ENCODE assay signal across 8 cellular contexts in genomic region chr16:67277999-67278772, GRCh38. TPM values are rescaled to one million over a fixed set of nuclear protein-coding genes. Genes with fewer than 3 reads are reported as not detected.
DNase-seq lines count a peak whose midpoint lies in the region; ATAC-seq and TF ChIP-seq lines count a peak whose summit lies in the region.

No MANE protein-coding gene starts in this region.

- no peak for TF ChIP-seq CTCF in GM20000 (IDR thresholded peaks at IDR 0.05; ENCODE audit: extremely low read depth, missing control alignments)

- no peaks in the 10 kb centered on the region for H3K9me3 Mint-ChIP-seq in natural killer cell treated with Interleukin-12 subunit alpha and Interleukin-12 subunit beta and Interleukin-15 and Interleukin-18, amount 100 ng/mL, for 72 hours

- no peaks in the 10 kb centered on the region for H3K9me3 ChIP-seq in effector memory CD4-positive, alpha-beta T cell (ENCODE audit: control insufficient read depth, low read length)

- H3K27ac ChIP-seq in effector memory CD4-positive, alpha-beta T cell (ENCODE audit: insufficient read depth, low read length, poor library complexity, severe bottlenecking) = peak overlapping the region; percentile 32

- H3K27me3 ChIP-seq in effector memory CD4-positive, alpha-beta T cell (replicated peaks; ENCODE audit: control insufficient read depth, insufficient read depth, low read length, poor library complexity, severe bottlenecking) = no peaks in the 10 kb centered on the region

- in situ Hi-C loops in G401 (cut with HindIII; ENCODE audit: low sequenced_read_pairs) = no loop called here

- DNase-seq in GM03348 (ENCODE audit: low spot score) = peak; percentile 75
- DNase-seq in NCI-H460 (ENCODE audit: extremely low read depth, low read depth) = peak; percentile 26
- DNase-seq in effector memory CD4-positive, alpha-beta T cell = no peak
- DNase-seq in natural killer cell treated with Interleukin-12 subunit alpha and Interleukin-12 subunit beta and Interleukin-15 and Interleukin-18, amount 100 ng/mL, for 72 hours (ENCODE audit: low spot score) = no peak
- no peak for DNase-seq in GM20000 (ENCODE audit: low spot score)
- no peak for DNase-seq in G401 (ENCODE audit: low spot score)
- DNase-seq in OCI-M1 (lab: John Stamatoyannopoulos, UW) = no peak

- ATAC-seq in natural killer cell treated with Interleukin-12 subunit alpha and Interleukin-12 subunit beta and Interleukin-15 and Interleukin-18, amount 100 ng/mL, for 72 hours = no peak
- ATAC-seq in HG03521 (IDR thresholded peaks at IDR 0.05; ENCODE audit: unreplicated experiment) = no peak

- peaks cover 5% of the 10 kb centered on the region for H3K36me3 Mint-ChIP-seq in natural killer cell treated with Interleukin-12 subunit alpha and Interleukin-12 subunit beta and Interleukin-15 and Interleukin-18, amount 100 ng/mL, for 72 hours

- H3K4me3 Mint-ChIP-seq in natural killer cell treated with Interleukin-12 subunit alpha and Interleukin-12 subunit beta and Interleukin-15 and Interleukin-18, amount 100 ng/mL, for 72 hours = peak overlapping the region; percentile 76

- peak overlapping the region; percentile 58 to 77 for H3K27ac Mint-ChIP-seq in natural killer cell treated with Interleukin-12 subunit alpha and Interleukin-12 subunit beta and Interleukin-15 and Interleukin-18, amount 100 ng/mL, for 72 hours

- peaks cover 3% of the 10 kb centered on the region for H3K36me3 ChIP-seq in effector memory CD4-positive, alpha-beta T cell (ENCODE audit: control insufficient read depth, insufficient read depth, low read length)

- no peaks in the 10 kb centered on the region for H3K27me3 Mint-ChIP-seq in natural killer cell treated with Interleukin-12 subunit alpha and Interleukin-12 subunit beta and Interleukin-15 and Interleukin-18, amount 100 ng/mL, for 72 hours

- H3K4me3 ChIP-seq in effector memory CD4-positive, alpha-beta T cell (ENCODE audit: insufficient read depth, low read depth, low read length, poor library complexity, severe bottlenecking) = peak overlapping the region; percentile 67

- peaks cover 12 to 16% of the 10 kb centered on the region in 2 donors for H3K4me1 Mint-ChIP-seq in natural killer cell treated with Interleukin-12 subunit alpha and Interleukin-12 subunit beta and Interleukin-15 and Interleukin-18, amount 100 ng/mL, for 72 hours (ENCODE audit: low read depth in 2 of 2)

- peaks cover 10% of the 10 kb centered on the region for H3K4me1 ChIP-seq in effector memory CD4-positive, alpha-beta T cell (ENCODE audit: control insufficient read depth, insufficient read depth, low read length, poor library complexity, severe bottlenecking)

RNA-seq across cellular contexts. Expression of gene PLEKHG4, which starts 1.1 kb away (rescaled TPM):
- 7.1 and 9.1 TPM in 2 replicates for total RNA-seq in NCI-H460 (2014; rRNA removed; shearing (Covaris generic))
- polyA plus RNA-seq in NCI-H460 (2014; cell fraction: nucleus; rRNA removed) = 60.7 and 127 TPM in 2 replicates
- 1 to 10 TPM; 5.8 to 8.7 TPM for total RNA-seq in natural killer cell treated with Interleukin-12 subunit alpha and Interleukin-12 subunit beta and Interleukin-15 and Interleukin-18, amount 100 ng/mL, for 72 hours
- 15.7 and 27.0 TPM in 2 replicates for total RNA-seq in G401 (2014; rRNA removed; shearing (Covaris generic))

RNA-seq across cellular contexts. Expression of gene SLC9A5, which starts 29.4 kb away (rescaled TPM):
- total RNA-seq in NCI-H460 (2014; rRNA removed; shearing (Covaris generic)) = 0.78 and 0.94 TPM in 2 replicates
- polyA plus RNA-seq in NCI-H460 (2014; cell fraction: nucleus; rRNA removed) = 8.1 and 11.1 TPM in 2 replicates
- total RNA-seq in natural killer cell treated with Interleukin-12 subunit alpha and Interleukin-12 subunit beta and Interleukin-15 and Interleukin-18, amount 100 ng/mL, for 72 hours = 1 to 10 TPM; 1.4 to 5.9 TPM
- 1.0 and 4.8 TPM in 2 replicates for total RNA-seq in G401 (2014; rRNA removed; shearing (Covaris generic))

RNA-seq across cellular contexts. Expression of gene FHOD1, which starts 30.9 kb away (rescaled TPM):
- 22.6 and 30.4 TPM in 2 replicates for total RNA-seq in NCI-H460 (2014; rRNA removed; shearing (Covaris generic))
- 183 and 252 TPM in 2 replicates for polyA plus RNA-seq in NCI-H460 (2014; cell fraction: nucleus; rRNA removed)
- total RNA-seq in natural killer cell treated with Interleukin-12 subunit alpha and Interleukin-12 subunit beta and Interleukin-15 and Interleukin-18, amount 100 ng/mL, for 72 hours = 100 to 1,000 TPM; 156 to 160 TPM
- 19.2 and 23.6 TPM in 2 replicates for total RNA-seq in G401 (2014; rRNA removed; shearing (Covaris generic))

RNA-seq across cellular contexts. Expression of gene KCTD19, which starts 48.4 kb away (rescaled TPM):
- not detected in 2 replicates for total RNA-seq in NCI-H460 (2014; rRNA removed; shearing (Covaris generic))
- not detected in 2 replicates for polyA plus RNA-seq in NCI-H460 (2014; cell fraction: nucleus; rRNA removed)
- total RNA-seq in natural killer cell treated with Interleukin-12 subunit alpha and Interleukin-12 subunit beta and Interleukin-15 and Interleukin-18, amount 100 ng/mL, for 72 hours = under 1 TPM in 1 of 2 donors, not detected in 1; 0.67 TPM
- total RNA-seq in G401 (2014; rRNA removed; shearing (Covaris generic)) = 0.37 and 0.51 TPM in 2 replicates

RNA-seq across cellular contexts. Expression of gene LRRC36, which starts 48.4 kb away (rescaled TPM):
- total RNA-seq in NCI-H460 (2014; rRNA removed; shearing (Covaris generic)) = not detected in 2 replicates
- polyA plus RNA-seq in NCI-H460 (2014; cell fraction: nucleus; rRNA removed) = not detected in 2 replicates
- total RNA-seq in natural killer cell treated with Interleukin-12 subunit alpha and Interleukin-12 subunit beta and Interleukin-15 and Interleukin-18, amount 100 ng/mL, for 72 hours = under 1 TPM in 1 of 2 donors, not detected in 1; 0.61 TPM
- total RNA-seq in G401 (2014; rRNA removed; shearing (Covaris generic)) = not detected in 2 replicates

Comparison
In these comparisons a context has a peak if more than half of its experiments do, and no peak if none do; other contexts are left out.
1. DNase-seq: peak in GM03348 (single experiment) and NCI-H460 (single experiment); none in effector memory CD4-positive, alpha-beta T cell (0 of 3), natural killer cell treated with Interleukin-12 subunit alpha and Interleukin-12 subunit beta and Interleukin-15 and Interleukin-18, amount 100 ng/mL, for 72 hours (single experiment), GM20000 (single experiment), G401 (single experiment) and OCI-M1 (single experiment).